ENCODE assay signal across 26 cellular contexts in genomic region chr3:42790714-42791229, GRCh38. TPM values are rescaled to one million over a fixed set of nuclear protein-coding genes. Genes with fewer than 3 reads are reported as not detected.
A peak's percentile ranks its signal among the peaks of the same experiment; 100 is the strongest.
DNase-seq lines count a peak whose midpoint lies in the region; TF ChIP-seq lines count a peak whose summit lies in the region.
"Had no signal": no experiment of that assay in that cellular context is flagged by ENCODE, and none has a peak within 500 bp of the region (broad histone marks: within the 10 kb centered on the region; RNA-seq: fewer than 3 reads in every experiment).

No MANE protein-coding gene starts in this region.

- H3K4me1 ChIP-seq in Loucy (ENCODE audit: insufficient read depth, low read length, poor library complexity, severe bottlenecking) = no peaks in the 10 kb centered on the region
- H3K4me1 ChIP-seq: colonic mucosa, gastrocnemius medialis, tibial artery had no signal

- peaks cover 18% of the 10 kb centered on the region for H3K79me2 ChIP-seq in Loucy (ENCODE audit: insufficient read depth, low read length)

- peaks cover 27% of the 10 kb centered on the region for H3K36me3 Mint-ChIP-seq in activated CD4-positive, alpha-beta T cell treated with anti-CD3 and anti-CD28 coated beads, Interleukin-2, amount 10 ng/mL, durations not matched to agents 24 days and 14 days (ENCODE audit: low read depth)

- CTCF ChIA-PET in RWPE1 (lab: Yijun Ruan, JAX) = no interaction called here

- peaks cover 3% of the 10 kb centered on the region for H4K20me1 ChIP-seq in Loucy (ENCODE audit: insufficient read depth, low read length, poor library complexity, severe bottlenecking)

- DNase-seq in NCI-H1436 (lab: John Stamatoyannopoulos, UW) (peak; percentile 7), NCI-H1436 treated with DMSO at 0.1 percent for 48 hours (lab: John Stamatoyannopoulos, UW) (no peak), fibroblast of villous mesenchyme (ENCODE audit: low read depth) (peak; percentile 8), RWPE1 (ENCODE audit: low spot score) (no peak), dermis blood vessel endothelial cell (no peak)
- no peak for DNase-seq in activated CD4-positive, alpha-beta T cell treated with anti-CD3 and anti-CD28 coated beads, Interleukin-2, amount 10 ng/mL, durations not matched to agents 24 days and 14 days
- DNase-seq: activated CD4-positive, alpha-beta T cell treated with anti-CD3 and anti-CD28 coated beads for 48 hours; activated naive CD4-positive, alpha-beta T cell; activated T-cell treated with anti-CD3 and anti-CD28 coated beads, Interleukin-2, amount 50 U/mL, for 4 hours; AML-193; brain microvascular endothelial cell; CD8-positive, alpha-beta memory T cell; colonic mucosa; endodermal cell; gastrocnemius medialis; NCI-H226; NCI-H774; ovary; stimulated activated CD4-positive, alpha-beta T cell treated with anti-CD3 and anti-CD28 coated beads, Interleukin-2, amount 100 ng/mL, for 24 hours; stomach; tibial artery had no signal

- H3K9ac ChIP-seq in Loucy (ENCODE audit: low read depth, low read length, poor library complexity, severe bottlenecking) = no peak overlapping the region

- intact Hi-C loops in activated CD4-positive, alpha-beta T cell treated with anti-CD3 and anti-CD28 coated beads, Interleukin-2, amount 10 ng/mL, durations not matched to agents 24 days and 14 days (cut with micrococcal nuclease) = no loop called here

- no peaks in the 10 kb centered on the region for H3K9me3 ChIP-seq in Loucy (ENCODE audit: insufficient read depth, low read depth, low read length)
- H3K9me3 ChIP-seq: colonic mucosa, esophagus muscularis mucosa, gastrocnemius medialis, ovary, stomach, tibial artery had no signal

- POLR2A ChIA-PET in RWPE1 (lab: Yijun Ruan, JAX; ENCODE audit: low non-redundant PET) = no interaction called here

- H3K27me3 ChIP-seq in Loucy (ENCODE audit: insufficient read depth, low read length, poor library complexity, severe bottlenecking) = no peaks in the 10 kb centered on the region
- H3K27me3 ChIP-seq: brain microvascular endothelial cell, colonic mucosa, esophagus muscularis mucosa, gastrocnemius medialis, ovary, stomach, tibial artery had no signal

- peaks cover 11% of the 10 kb centered on the region for H3K4me1 Mint-ChIP-seq in activated CD4-positive, alpha-beta T cell treated with anti-CD3 and anti-CD28 coated beads, Interleukin-2, amount 10 ng/mL, durations not matched to agents 24 days and 14 days

- H3K4me3 ChIP-seq in Loucy (ENCODE audit: low read length, poor library complexity, severe bottlenecking) (no peak overlapping the region), fibroblast of villous mesenchyme (ENCODE audit: low read depth, low read length) (no peak overlapping the region)
- H3K4me3 ChIP-seq: colonic mucosa, esophagus muscularis mucosa, gastrocnemius medialis, ovary, stomach, tibial artery had no signal

- no peak overlapping the region for H2AFZ ChIP-seq in Loucy (ENCODE audit: low read length)

- TF ChIP-seq CTCF in Loucy (conservative IDR thresholded peaks at IDR 0.05; ENCODE audit: low read length) = no peak
- no peak for TF ChIP-seq CTCF in VCaP (conservative IDR thresholded peaks at IDR 0.05)
- TF ChIP-seq CTCF in fibroblast of villous mesenchyme (IDR thresholded peaks at IDR 0.05; ENCODE audit: insufficient read depth, low read depth, low read length) = no peak
- TF ChIP-seq CTCF in RWPE1 (conservative IDR thresholded peaks at IDR 0.05; ENCODE audit: low read depth) = no peak

- H3K27me3 Mint-ChIP-seq in activated CD4-positive, alpha-beta T cell treated with anti-CD3 and anti-CD28 coated beads, Interleukin-2, amount 10 ng/mL, durations not matched to agents 24 days and 14 days = no peaks in the 10 kb centered on the region
- H3K27me3 Mint-ChIP-seq: CD8-positive, alpha-beta memory T cell had no signal

- no peaks in the 10 kb centered on the region for H3K9me3 Mint-ChIP-seq in activated CD4-positive, alpha-beta T cell treated with anti-CD3 and anti-CD28 coated beads, Interleukin-2, amount 10 ng/mL, durations not matched to agents 24 days and 14 days
- H3K9me3 Mint-ChIP-seq: activated T-cell treated with anti-CD3 and anti-CD28 coated beads, Interleukin-2, amount 50 U/mL, for 4 hours; CD8-positive, alpha-beta memory T cell; endodermal cell; T-helper 2 cell treated with Interferon-gamma antibody and Interleukin-4, amounts not matched to agents 5 μg/mL and 100 μg/mL, for 36 hours had no signal

- no peaks in the 10 kb centered on the region for H3K9me2 ChIP-seq in Loucy (replicated peaks; ENCODE audit: low read depth, low read length)

- no peak overlapping the region for H3K4me3 Mint-ChIP-seq in activated CD4-positive, alpha-beta T cell treated with anti-CD3 and anti-CD28 coated beads, Interleukin-2, amount 10 ng/mL, durations not matched to agents 24 days and 14 days
- H3K4me3 Mint-ChIP-seq: activated T-cell treated with anti-CD3 and anti-CD28 coated beads, Interleukin-2, amount 50 U/mL, for 4 hours; CD8-positive, alpha-beta memory T cell; endodermal cell; T-helper 2 cell treated with Interferon-gamma antibody and Interleukin-4, amounts not matched to agents 5 μg/mL and 100 μg/mL, for 36 hours had no signal

- peaks cover 20% of the 10 kb centered on the region; the same call in 1 of the 2 replicates for H3K36me3 ChIP-seq in Loucy (ENCODE audit: insufficient read depth, low read length)
- H3K36me3 ChIP-seq: colonic mucosa, ovary had no signal

- H3F3A ChIP-seq in Loucy (ENCODE audit: low read depth) = no peaks in the 10 kb centered on the region

- H3K27ac Mint-ChIP-seq in activated CD4-positive, alpha-beta T cell treated with anti-CD3 and anti-CD28 coated beads, Interleukin-2, amount 10 ng/mL, durations not matched to agents 24 days and 14 days = no peak overlapping the region
- H3K27ac Mint-ChIP-seq: CD8-positive, alpha-beta memory T cell; endodermal cell; T-helper 2 cell treated with Interferon-gamma antibody and Interleukin-4, amounts not matched to agents 5 μg/mL and 100 μg/mL, for 36 hours had no signal

- H3K4me2 ChIP-seq in Loucy (ENCODE audit: low read depth, low read length, poor library complexity, severe bottlenecking) = peak overlapping the region; percentile 3

- H3K27ac ChIP-seq in VCaP (peak overlapping the region; percentile 42), RWPE1 (no peak overlapping the region)
- H3K27ac ChIP-seq: brain microvascular endothelial cell, colonic mucosa, esophagus muscularis mucosa, gastrocnemius medialis, ovary, tibial artery had no signal

RNA-seq across cellular contexts. Expression of gene HIGD1A, which starts 13.5 kb away (rescaled TPM):
- 130 and 184 TPM in 2 replicates for total RNA-seq in fibroblast of villous mesenchyme
- total RNA-seq in activated CD4-positive, alpha-beta T cell treated with anti-CD3 and anti-CD28 coated beads, Interleukin-2, amount 10 ng/mL, durations not matched to agents 24 days and 14 days = 88.6 and 91.6 TPM in 2 replicates
- 110 and 112 TPM in 2 replicates for total RNA-seq in dermis blood vessel endothelial cell

RNA-seq across cellular contexts. Expression of gene CCDC13, which starts 17.7 kb away (rescaled TPM):
- total RNA-seq in fibroblast of villous mesenchyme = 0.43 and 0.64 TPM in 2 replicates
- total RNA-seq in activated CD4-positive, alpha-beta T cell treated with anti-CD3 and anti-CD28 coated beads, Interleukin-2, amount 10 ng/mL, durations not matched to agents 24 days and 14 days = 0.16 TPM in 1 of 2 replicates, not detected in the other
- 0.28 and 1.0 TPM in 2 replicates for total RNA-seq in dermis blood vessel endothelial cell
- total RNA-seq: H1 had no signal

RNA-seq across cellular contexts. Expression of gene ACKR2, which starts 18.5 kb away (rescaled TPM):
- total RNA-seq in fibroblast of villous mesenchyme (under 0.01 TPM in 1 of 2 replicates, not detected in the other), dermis blood vessel endothelial cell (11.2 and 13.3 TPM in 2 replicates)
- 0.42 and 0.69 TPM in 2 replicates for total RNA-seq in activated CD4-positive, alpha-beta T cell treated with anti-CD3 and anti-CD28 coated beads, Interleukin-2, amount 10 ng/mL, durations not matched to agents 24 days and 14 days

Comparison
In these comparisons a context has a peak if more than half of its experiments do, and no peak if none do; other contexts are left out.
1. DNase-seq: peak in NCI-H1436 (single experiment) and fibroblast of villous mesenchyme (single experiment); none in NCI-H1436 treated with DMSO at 0.1 percent for 48 hours (single experiment), RWPE1 (single experiment), activated CD4-positive, alpha-beta T cell treated with anti-CD3 and anti-CD28 coated beads, Interleukin-2, amount 10 ng/mL, durations not matched to agents 24 days and 14 days (single experiment) and dermis blood vessel endothelial cell (single experiment).